8 cellular contexts compared by ENCODE assay signal in genomic region chr11:61581030-61581928, GRCh38. TPM values are rescaled to one million over a fixed set of nuclear protein-coding genes. Genes with fewer than 3 reads are reported as not detected.
DNase-seq lines count a peak whose midpoint lies in the region; ATAC-seq and TF ChIP-seq lines count a peak whose summit lies in the region.

Gene SYT7 (minus strand): TSS chr11:61581076. CDS start chr11:61580820, 256 bp downstream.

- TF ChIP-seq CTCF in BE2C (IDR thresholded peaks at IDR 0.05; ENCODE audit: low read depth, low read length) (no peak), coronary artery (IDR thresholded peaks at IDR 0.05) (no peak)

- intact Hi-C loops in activated CD4-positive, alpha-beta T cell treated with anti-CD3 and anti-CD28 coated beads, Interleukin-2, amount 10 ng/mL, durations not matched to agents 24 days and 14 days (cut with micrococcal nuclease): loop anchor here (1.0 to 2.0 kb wide), 2 partner anchors 72 to 211 kb away; partner anchors contain the start of genes FEN1, LRRC10B and TMEM258
- intact Hi-C loops in left colon (cut with DNase I, micrococcal nuclease): no loop called here

- H3K4me3 Mint-ChIP-seq in activated CD4-positive, alpha-beta T cell treated with anti-CD3 and anti-CD28 coated beads, Interleukin-2, amount 10 ng/mL, durations not matched to agents 24 days and 14 days: peak within 1 kb of the TSS; percentile 78

- ATAC-seq in GM19351 (IDR thresholded peaks at IDR 0.05; ENCODE audit: unreplicated experiment) (peak; percentile 79), HG03469 (IDR thresholded peaks at IDR 0.05; ENCODE audit: unreplicated experiment) (peak; percentile 50), left colon (peak; percentile 83)

- H3K27ac Mint-ChIP-seq in activated CD4-positive, alpha-beta T cell treated with anti-CD3 and anti-CD28 coated beads, Interleukin-2, amount 10 ng/mL, durations not matched to agents 24 days and 14 days: peak within 1 kb of the TSS; percentile 70

- DNase-seq in BE2C: peak; percentile 87
- DNase-seq in NCI-H524 treated with DMSO at 0.1 percent for 48 hours (lab: John Stamatoyannopoulos, UW): peak; percentile 42
- peak; percentile 98 for DNase-seq in activated CD4-positive, alpha-beta T cell treated with anti-CD3 and anti-CD28 coated beads, Interleukin-2, amount 10 ng/mL, durations not matched to agents 24 days and 14 days
- DNase-seq in coronary artery (ENCODE audit: low spot score): peak; percentile 97
- DNase-seq in left colon: peak; percentile 92 to 95
- peak; percentile 92 to 99 (median 92) for DNase-seq in stimulated activated CD4-positive, alpha-beta T cell treated with anti-CD3 and anti-CD28 coated beads, Interleukin-1b, Interleukin-23, amount 100 ng/mL, for 24 hours (ENCODE audit: low read depth in 4 of 4, low spot score in 1 of 4)

- no peaks in the 10 kb centered on the region for H3K36me3 ChIP-seq in BE2C

- H3K9me3 ChIP-seq in BE2C: no peaks in the 10 kb centered on the region

- H3K4me1 ChIP-seq in BE2C: no peaks in the 10 kb centered on the region

- H3K27ac ChIP-seq in coronary artery: peak within 1 kb of the TSS in 1 of 2 donors; percentile 86

- H3K4me3 ChIP-seq in BE2C (ENCODE audit: low read depth, low read length) (peak within 1 kb of the TSS; percentile 54), coronary artery (peak within 1 kb of the TSS; percentile 81)

- peaks cover 8% of the 10 kb centered on the region for H3K4me1 Mint-ChIP-seq in activated CD4-positive, alpha-beta T cell treated with anti-CD3 and anti-CD28 coated beads, Interleukin-2, amount 10 ng/mL, durations not matched to agents 24 days and 14 days

- no peaks in the 10 kb centered on the region for H3K27me3 ChIP-seq in BE2C

- H3K36me3 Mint-ChIP-seq in activated CD4-positive, alpha-beta T cell treated with anti-CD3 and anti-CD28 coated beads, Interleukin-2, amount 10 ng/mL, durations not matched to agents 24 days and 14 days (ENCODE audit: low read depth): no peaks in the 10 kb centered on the region

- H3K9me3 Mint-ChIP-seq in activated CD4-positive, alpha-beta T cell treated with anti-CD3 and anti-CD28 coated beads, Interleukin-2, amount 10 ng/mL, durations not matched to agents 24 days and 14 days: no peaks in the 10 kb centered on the region

- H3K27me3 Mint-ChIP-seq in activated CD4-positive, alpha-beta T cell treated with anti-CD3 and anti-CD28 coated beads, Interleukin-2, amount 10 ng/mL, durations not matched to agents 24 days and 14 days: peaks cover 60% of the 10 kb centered on the region

RNA-seq across cellular contexts. Expression of gene SYT7, which starts in this region (rescaled TPM):
- polyA plus RNA-seq in BE2C (2012; ENCODE audit: insufficient read depth, insufficient read length, low read depth): 7.6 TPM
- total RNA-seq in activated CD4-positive, alpha-beta T cell treated with anti-CD3 and anti-CD28 coated beads, Interleukin-2, amount 10 ng/mL, durations not matched to agents 24 days and 14 days: 0.23 and 0.43 TPM in 2 replicates
- total RNA-seq in left colon: 10 to 100 TPM; 18.6 to 24.1 TPM

Comparison
In these comparisons a context has a peak if more than half of its experiments do, and no peak if none do; other contexts are left out.
1. RNA of gene SYT7 (total RNA-seq): 18.6 to 24.1 TPM in left colon; 0.23 to 0.43 TPM in activated CD4-positive, alpha-beta T cell treated with anti-CD3 and anti-CD28 coated beads, Interleukin-2, amount 10 ng/mL, durations not matched to agents 24 days and 14 days; every median in the first group is over 10 times any median in the second.
2. Peak in DNase-seq in activated CD4-positive, alpha-beta T cell treated with anti-CD3 and anti-CD28 coated beads, Interleukin-2, amount 10 ng/mL, durations not matched to agents 24 days and 14 days; RNA of the gene not detected or under 1 TPM.
3. DNase-seq: peak in every context shown above with its lines; median percentile 98 in activated CD4-positive, alpha-beta T cell treated with anti-CD3 and anti-CD28 coated beads, Interleukin-2, amount 10 ng/mL, durations not matched to agents 24 days and 14 days; 97 in coronary artery; 94 in left colon; 92 in stimulated activated CD4-positive, alpha-beta T cell treated with anti-CD3 and anti-CD28 coated beads, Interleukin-1b, Interleukin-23, amount 100 ng/mL, for 24 hours; 87 in BE2C; 42 in NCI-H524 treated with DMSO at 0.1 percent for 48 hours.
4. Peak in every context shown above with its lines, with median percentiles within 50 percentile points of each other: ATAC-seq.